23 cellular contexts compared by ENCODE assay signal in the genomic region with DNA sequence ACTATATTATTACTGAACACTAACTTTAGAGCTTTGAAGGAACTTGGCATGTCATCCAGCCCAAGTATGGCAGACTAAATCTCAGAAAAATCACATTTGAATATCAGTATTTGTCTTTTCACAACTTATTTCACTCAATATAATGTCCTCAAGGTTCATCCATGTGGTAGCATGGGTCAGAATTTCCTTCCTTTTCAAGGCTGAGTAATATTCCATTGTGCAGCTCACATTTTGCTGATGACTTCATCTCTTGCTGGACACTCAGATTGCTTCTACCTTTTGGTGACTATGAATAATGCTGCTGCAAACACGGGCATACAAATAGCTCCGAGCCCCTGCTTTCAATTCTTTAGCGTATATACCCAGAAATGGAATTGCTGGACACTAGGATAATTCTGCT. TPM values are rescaled to one million over a fixed set of nuclear protein-coding genes. Genes with fewer than 3 reads are reported as not detected.
DNase-seq lines count a peak whose midpoint lies in the region; ATAC-seq, FAIRE-seq and TF ChIP-seq lines count a peak whose summit lies in the region.
"Had no signal": no experiment of that assay in that cellular context is flagged by ENCODE, and none has a peak within 500 bp of the region (broad histone marks: within the 10 kb centered on the region; RNA-seq: fewer than 3 reads in every experiment).

No MANE protein-coding gene starts in this region.

- H3K9ac ChIP-seq in K562 (ENCODE audit: insufficient read depth in 1 of 2, low read depth in 2 of 2, low read length in 2 of 2), result no peak overlapping the region
- H3K9ac ChIP-seq: BLaER1 treated with 17β-estradiol and CSF1 and Interleukin-3, amounts not matched to agents 10 nM and 100 nM had no signal

- TF ChIP-seq POLR2A in K562 (conservative IDR thresholded peaks at IDR 0.05), result no peak
- TF ChIP-seq POLR2A in gastrocnemius medialis (IDR thresholded peaks at IDR 0.05), result no peak

- H3K79me2 ChIP-seq in K562 (ENCODE audit: control insufficient read depth, insufficient read depth, low read length), result no peaks in the 10 kb centered on the region

- in situ Hi-C loops in K562 (cut with MboI), result no loop called here
- in situ Hi-C loops in gastrocnemius medialis (cut with MboI; ENCODE audit: low sequenced_read_pairs in 4 of 4), result loop anchor here in 1 of 4 donors (10.0 kb wide), 1 partner anchor 86 kb away; no protein-coding TSS in a partner anchor

- H3K4me1 ChIP-seq in HEK293 (ENCODE audit: control insufficient read depth, insufficient read depth, low read length), result no peaks in the 10 kb centered on the region
- H3K4me1 ChIP-seq in K562 (replicated peaks in 1 of 2; ENCODE audit: control insufficient read depth in 2 of 2, insufficient read depth in 2 of 2, low read length in 2 of 2), result no peaks in the 10 kb centered on the region
- peaks cover 10 to 15% of the 10 kb centered on the region in 2 donors for H3K4me1 ChIP-seq in gastrocnemius medialis
- H3K4me1 ChIP-seq: Caco-2 had no signal

- no peak for TF ChIP-seq RAD21 in K562 (CRISPR knock-in tag; conservative IDR thresholded peaks at IDR 0.05 in 1 of 2, IDR thresholded peaks at IDR 0.05 in 1 of 2)

- no peaks in the 10 kb centered on the region for H3K9me1 ChIP-seq in K562 (ENCODE audit: control insufficient read depth, insufficient read depth, low read length)

- TF ChIP-seq CTCF in HEK293 (tag by site-specific recombination; IDR thresholded peaks at IDR 0.05), result no peak
- TF ChIP-seq CTCF in K562 (IDR thresholded peaks at IDR 0.05 in 2 of 3, conservative IDR thresholded peaks at IDR 0.05 in 1 of 3; ENCODE audit: insufficient read depth in 2 of 3, low read depth in 1 of 3, low read length in 3 of 3), result no peak
- TF ChIP-seq CTCF in gastrocnemius medialis (IDR thresholded peaks at IDR 0.05 in 4 of 5, conservative IDR thresholded peaks at IDR 0.05 in 1 of 5), result no peak
- TF ChIP-seq CTCF in foreskin fibroblast (IDR thresholded peaks at IDR 0.05; ENCODE audit: low read depth, low read length), result no peak

- CTCF ChIA-PET in HEK293 (lab: Yijun Ruan, JAX), result interaction anchor here (0.6 kb wide), 1 partner anchor 13 kb away, joined by 3 read pairs; no protein-coding TSS in a partner anchor
- CTCF ChIA-PET in K562 (lab: Yijun Ruan, JAX; ENCODE audit: low intra/inter-chr PET ratio), result no interaction called here

- H3K9me3 ChIP-seq in HEK293 (ENCODE audit: control insufficient read depth, insufficient read depth, low read depth, low read length), result no peaks in the 10 kb centered on the region
- H3K9me3 ChIP-seq in K562 (replicated peaks; ENCODE audit: control insufficient read depth, insufficient read depth, low read depth, low read length), result no peaks in the 10 kb centered on the region
- no peaks in the 10 kb centered on the region for H3K9me3 ChIP-seq in gastrocnemius medialis
- H3K9me3 ChIP-seq: A549, Caco-2 had no signal

- H3K4me2 ChIP-seq in K562 (ENCODE audit: insufficient read depth, low read length), result no peak overlapping the region
- H3K4me2 ChIP-seq: A549; BLaER1 treated with 17β-estradiol and CSF1 and Interleukin-3, amounts not matched to agents 10 nM and 100 nM had no signal

- no peaks in the 10 kb centered on the region for H4K20me1 ChIP-seq in K562 (replicated peaks; ENCODE audit: control insufficient read depth, insufficient read depth, low read length)

- H3K36me3 ChIP-seq in HEK293 (ENCODE audit: control insufficient read depth in 2 of 2, insufficient read depth in 1 of 2, low read length in 2 of 2) (peaks cover 0 to 16% of the 10 kb centered on the region in 2 experiments; a peak in 2 of 3 replicates), K562 (ENCODE audit: control insufficient read depth, insufficient read depth, low read length) (no peaks in the 10 kb centered on the region), gastrocnemius medialis (peaks cover 0 to 49% of the 10 kb centered on the region in 2 donors)

- TF ChIP-seq EP300 in K562 (IDR thresholded peaks at IDR 0.05; ENCODE audit: low read length), result no peak

- POLR2A ChIA-PET in HEK293 (lab: Yijun Ruan, JAX) (no interaction called here), K562 (lab: Yijun Ruan, JAX) (interaction anchor here (1.1 kb wide), 1 partner anchor 9 kb away, joined by 3 read pairs; no protein-coding TSS in a partner anchor)

- intact Hi-C loops in K562 (cut with micrococcal nuclease), result no loop called here
- intact Hi-C loops in gastrocnemius medialis (cut with DNase I; ENCODE audit: low total_unique reads), result no loop called here

- no peak overlapping the region for H3K27ac ChIP-seq in HEK293 (ENCODE audit: extremely low read depth, low read depth, low read length)
- no peak overlapping the region for H3K27ac ChIP-seq in K562 (ENCODE audit: extremely low read depth, low read depth, low read length)
- H3K27ac ChIP-seq in gastrocnemius medialis, result peak overlapping the region in 3 of 4 donors; percentile 72 to 80 (median 73)
- H3K27ac ChIP-seq: 22Rv1; BLaER1 treated with 17β-estradiol and CSF1 and Interleukin-3, amounts not matched to agents 10 nM and 100 nM; C4-2B had no signal

- no peak overlapping the region for H3K4me3 ChIP-seq in HEK293 (ENCODE audit: low read depth, low read length)
- H3K4me3 ChIP-seq in K562, result no peak overlapping the region
- H3K4me3 ChIP-seq in gastrocnemius medialis, result no peak overlapping the region
- no peak overlapping the region for H3K4me3 ChIP-seq in foreskin fibroblast (ENCODE audit: low read depth in 1 of 2, low read length in 2 of 2)
- H3K4me3 ChIP-seq: A549; BLaER1 treated with 17β-estradiol and CSF1 and Interleukin-3, amounts not matched to agents 10 nM and 100 nM; GM12878 had no signal

- 16% methylated on average over 3 of the region's 3 CpGs for WGBS in K562 (ENCODE audit: insufficient coverage, low coverage, missing lambda C conversion rate)

- no peak for FAIRE-seq in K562 (lab: Jason Lieb, UNC)
- FAIRE-seq: A549, GM12878, GM12892, GM18507 had no signal

- no peak for ATAC-seq in K562
- ATAC-seq in gastrocnemius medialis, result no peak
- ATAC-seq: CD8-positive, alpha-beta T cell; GM12878 had no signal

- H3K27me3 ChIP-seq in K562 (ENCODE audit: control insufficient read depth in 2 of 2, insufficient read depth in 2 of 2, low read length in 2 of 2) (peaks cover 23 to 70% of the 10 kb centered on the region in 2 experiments), gastrocnemius medialis (no peaks in the 10 kb centered on the region)
- H3K27me3 ChIP-seq: BLaER1 treated with 17β-estradiol and CSF1 and Interleukin-3, amounts not matched to agents 10 nM and 100 nM had no signal

- no peak overlapping the region for H2AFZ ChIP-seq in K562 (ENCODE audit: low read depth, low read length)

- no TSS peak for BruUV-seq in K562 (replicated peaks; lab: Mats Ljungman, UMichigan)

- DNase-seq in K562 (ENCODE audit: extremely low read depth in 1 of 4, low spot score in 3 of 4), result no peak
- no peak for DNase-seq in gastrocnemius medialis
- DNase-seq in foreskin fibroblast, result no peak
- no peak for DNase-seq in activated CD8-positive, alpha-beta memory T cell treated with anti-CD3 and anti-CD28 coated beads, Interleukin-2, amount 50 U/mL, for 4 hours
- DNase-seq: AML-193; Caco-2; CD4-positive, alpha-beta T cell; CD8-positive, alpha-beta T cell; DMS 273 treated with DMSO at 0.1 percent for 48 hours; DMS153; DMS53; DMS79; DND-41; EL; GDM1 had no signal

TF ChIP-seq in HEK293, 187 proteins besides CTCF, POLR2A, EP300 and RAD21:
- TF ChIP-seq ZNF146 (tag by site-specific recombination; IDR thresholded peaks at IDR 0.05), result peak; percentile 83
- no peak for TF ChIP-seq ZNF548 (tag by site-specific recombination; IDR thresholded peaks at IDR 0.05)

TF ChIP-seq in K562, 482 proteins besides CTCF, POLR2A, EP300 and RAD21 (continues in another document):
- TF ChIP-seq RBM25 (IDR thresholded peaks at IDR 0.05; ENCODE audit: low read depth, low read length, severe bottlenecking), result peak; percentile 78
- no peak for TF ChIP-seq GTF2E2 (tag; IDR thresholded peaks at IDR 0.05)
- TF ChIP-seq, protein P1, sequence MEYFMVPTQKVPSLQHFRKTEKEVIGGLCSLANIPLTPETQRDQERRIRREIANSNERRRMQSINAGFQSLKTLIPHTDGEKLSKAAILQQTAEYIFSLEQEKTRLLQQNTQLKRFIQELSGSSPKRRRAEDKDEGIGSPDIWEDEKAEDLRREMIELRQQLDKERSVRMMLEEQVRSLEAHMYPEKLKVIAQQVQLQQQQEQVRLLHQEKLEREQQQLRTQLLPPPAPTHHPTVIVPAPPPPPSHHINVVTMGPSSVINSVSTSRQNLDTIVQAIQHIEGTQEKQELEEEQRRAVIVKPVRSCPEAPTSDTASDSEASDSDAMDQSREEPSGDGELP (CRISPR knock-in tag; IDR thresholded peaks at IDR 0.05; ENCODE audit: borderline replicate concordance), result no peak
- TF ChIP-seq MIER1 (IDR thresholded peaks at IDR 0.05; ENCODE audit: low read depth), result no peak
- no peak for TF ChIP-seq ZSCAN32 (CRISPR knock-in tag; IDR thresholded peaks at IDR 0.05)
- TF ChIP-seq ZFP1 (CRISPR knock-in tag; IDR thresholded peaks at IDR 0.05), result no peak
- TF ChIP-seq ZNF146 (CRISPR knock-in tag; IDR thresholded peaks at IDR 0.05; ENCODE audit: unreplicated experiment), result peak; percentile 90
- no peak for TF ChIP-seq MEF2A (IDR thresholded peaks at IDR 0.05; ENCODE audit: control insufficient read depth, low read depth, low read length)

RNA-seq across cellular contexts. Expression of a gene that starts 46.7 kb away (rescaled TPM):
- 260 and 346 TPM in 2 replicates for total RNA-seq in K562 (2011; cell fraction: chromatin; rRNA removed; ENCODE audit: low replicate concordance)
- 356 and 362 TPM in 2 replicates for total RNA-seq in K562 (2011; cell fraction: nucleolus; rRNA removed)
- 460 and 749 TPM in 2 replicates for total RNA-seq in K562 (2011; cell fraction: nucleoplasm; rRNA removed)
- 1,176 and 1,715 TPM in 2 replicates for total RNA-seq in K562 (2014; rRNA removed)
- total RNA-seq in K562 (2014; rRNA removed; fragmentation: Illumina TruSeq; extraction: Trizol), result 3,190 and 3,481 TPM in 2 replicates
- 1,637 and 1,659 TPM in 2 replicates for total RNA-seq in K562 (2015; rRNA removed; fragmentation: Illumina TruSeq; extraction: Trizol)
- 1,478 and 1,507 TPM in 2 replicates for total RNA-seq in K562 (2021)
- polyA plus RNA-seq in K562 (2011; rRNA removed), result 2,782 and 3,117 TPM in 2 replicates
- 995 and 1,514 TPM in 2 replicates for polyA plus RNA-seq in K562 (2011; cell fraction: cytosol; rRNA removed)
- polyA plus RNA-seq in K562 (2011; cell fraction: nucleus; rRNA removed), result 715 and 1,325 TPM in 2 replicates
- 4,257 and 4,957 TPM in 2 replicates for polyA plus RNA-seq in K562 (2012)
- polyA plus RNA-seq in K562 (2014; fragmentation: Illumina TruSeq; extraction: Trizol), result 1,578 and 1,802 TPM in 2 replicates
- polyA plus RNA-seq in K562 (2014; fragmentation: Nextera tagmentation; extraction: Ambion mirVana), result 1,000 to 10,000 TPM; 3,112 to 6,037 TPM
- 2,526 and 2,997 TPM in 2 replicates for polyA plus RNA-seq in K562 (2014; rRNA removed)
- 698 and 783 TPM in 2 replicates for polyA minus RNA-seq in K562 (2011; rRNA and poly(A)+ RNA removed)
- polyA minus RNA-seq in K562 (2011; cell fraction: cytosol; rRNA and poly(A)+ RNA removed), result 318 and 340 TPM in 2 replicates
- 161 and 259 TPM in 2 replicates for polyA minus RNA-seq in K562 (2011; cell fraction: nucleus; rRNA and poly(A)+ RNA removed)
- 100 to 1,000 TPM; 572 to 825 (median 762) TPM for total RNA-seq in gastrocnemius medialis

Comparison
In these comparisons a context has a peak if more than half of its experiments do, and no peak if none do; other contexts are left out.
1. H3K27ac ChIP-seq: peak in gastrocnemius medialis (3 of 4); none in HEK293 (single experiment) and K562 (single experiment).